In genomic region chr1:184973308-184974085, GRCh38 we compare ENCODE assay signal across 8 cellular contexts. TPM values are rescaled to one million over a fixed set of nuclear protein-coding genes. Genes with fewer than 3 reads are reported as not detected.
A peak's percentile ranks its signal among the peaks of the same experiment; 100 is the strongest.
DNase-seq lines count a peak whose midpoint lies in the region; ATAC-seq and TF ChIP-seq lines count a peak whose summit lies in the region.

No MANE protein-coding gene starts in this region.

- peaks cover 16% of the 10 kb centered on the region for H3K27me3 Mint-ChIP-seq in activated naive CD8-positive, alpha-beta T cell

- DNase-seq in DMS53 treated with DMSO at 0.1 percent for 48 hours (lab: John Stamatoyannopoulos, UW; ENCODE audit: unreplicated experiment) (peak; percentile 59), HUDEP-2 (lab: John Stamatoyannopoulos, UW; ENCODE audit: unreplicated experiment in 76 of 76) (peak in 39 of 76 experiments; percentile 4 to 62 (median 21)), SK-N-DZ (ENCODE audit: low spot score) (peak; percentile 17), heart right ventricle (peak; percentile 49 to 52), GOT3 (lab: John Stamatoyannopoulos, UW) (no peak)

- H3K27me3 ChIP-seq in heart right ventricle (no peaks in the 10 kb centered on the region), rectal smooth muscle tissue (ENCODE audit: control insufficient read depth, insufficient read depth, low read length) (no peaks in the 10 kb centered on the region)

- H3K9me3 Mint-ChIP-seq in activated naive CD8-positive, alpha-beta T cell (ENCODE audit: low read depth), result no peaks in the 10 kb centered on the region

- intact Hi-C loops in heart right ventricle (cut with DNase I), result loop anchor here in 6 of 10 donors (2.0 to 10.0 kb wide), 6 partner anchors 81 to 169 kb away; no protein-coding TSS in a partner anchor

- H3K4me3 ChIP-seq in heart right ventricle (peak overlapping the region; percentile 66 to 92 (median 76)), rectal smooth muscle tissue (ENCODE audit: low read length) (peak overlapping the region; percentile 73)

- ATAC-seq in GM21423 (IDR thresholded peaks at IDR 0.05; ENCODE audit: unreplicated experiment) (peak; percentile 63), heart right ventricle (peak; percentile 52 to 77 (median 62))

- H3K27ac ChIP-seq in heart right ventricle (peak overlapping the region; percentile 75 to 95 (median 90)), rectal smooth muscle tissue (ENCODE audit: low read depth, low read length) (peak overlapping the region; percentile 91)

- H3K4me3 Mint-ChIP-seq in activated naive CD8-positive, alpha-beta T cell, result peak overlapping the region; percentile 97

- H3K36me3 Mint-ChIP-seq in activated naive CD8-positive, alpha-beta T cell, result peaks cover 4% of the 10 kb centered on the region

- peak overlapping the region; percentile 98 for H3K27ac Mint-ChIP-seq in activated naive CD8-positive, alpha-beta T cell

- H3K4me1 ChIP-seq in heart right ventricle, result peaks cover 0 to 52% (median 22%) of the 10 kb centered on the region in 9 donors
- H3K4me1 ChIP-seq in rectal smooth muscle tissue (ENCODE audit: control insufficient read depth, insufficient read depth, low read length), result peaks cover 5% of the 10 kb centered on the region

- TF ChIP-seq CTCF in heart right ventricle (IDR thresholded peaks at IDR 0.05), result peak in 1 of 9 donors; percentile 20

- peaks cover 44% of the 10 kb centered on the region for H3K4me1 Mint-ChIP-seq in activated naive CD8-positive, alpha-beta T cell (ENCODE audit: low read depth)

- H3K36me3 ChIP-seq in heart right ventricle, result peaks cover 0 to 3% (median 0%) of the 10 kb centered on the region in 9 donors
- H3K36me3 ChIP-seq in rectal smooth muscle tissue (ENCODE audit: control insufficient read depth, insufficient read depth, low read length), result no peaks in the 10 kb centered on the region

- H3K9ac ChIP-seq in rectal smooth muscle tissue (ENCODE audit: low read length), result peak overlapping the region; percentile 13

- 1% methylated on average over 42 of the region's 42 CpGs for WGBS in heart right ventricle, 2 donors

- no peaks in the 10 kb centered on the region for H3K9me3 ChIP-seq in heart right ventricle

RNA-seq across cellular contexts. Expression of gene NIBAN1, which starts 0.8 kb away (rescaled TPM):
- polyA plus RNA-seq in SK-N-DZ (2014; cell fraction: cytosol; rRNA removed), result not detected in 2 replicates
- polyA plus RNA-seq in SK-N-DZ (2014; cell fraction: nucleus; rRNA removed), result 0.05 TPM in 1 of 2 replicates, not detected in the other
- 100 to 1,000 TPM; 256 to 601 (median 442) TPM for total RNA-seq in heart right ventricle
- polyA plus RNA-seq in heart right ventricle, result 10 to 100 TPM; 46.6 to 63.1 TPM
